ENCODE assay signal across 15 cellular contexts in the genomic region with DNA sequence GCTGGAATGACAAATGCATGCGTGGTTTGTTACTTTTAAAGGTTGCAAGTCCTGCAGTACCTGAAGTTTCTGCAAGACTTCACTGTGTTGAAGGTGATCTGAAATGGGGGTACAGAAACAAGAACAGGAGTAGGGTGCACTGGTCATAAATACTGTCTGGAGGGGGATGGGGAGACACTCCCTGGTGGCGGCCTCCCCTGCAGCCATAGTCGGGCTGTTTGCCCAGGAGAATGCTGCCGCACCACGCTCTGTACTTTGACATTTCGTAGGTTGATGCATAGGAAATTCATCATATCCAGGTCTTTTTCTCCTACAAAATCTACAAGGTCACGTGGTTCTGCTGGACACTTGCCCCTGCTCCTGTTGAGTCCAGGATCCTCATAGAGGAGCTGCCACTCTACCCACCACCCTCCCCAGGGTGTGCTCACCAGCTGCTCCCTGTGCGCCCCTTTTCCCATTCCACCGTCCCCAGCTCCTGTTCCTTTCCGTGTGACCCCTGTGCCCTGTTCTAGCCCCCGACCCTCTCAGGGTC.
DNase-seq lines count a peak whose midpoint lies in the region; ATAC-seq and TF ChIP-seq lines count a peak whose summit lies in the region.
"Had no signal": no experiment of that assay in that cellular context is flagged by ENCODE, and none has a peak within 500 bp of the region (broad histone marks: within the 10 kb centered on the region; RNA-seq: fewer than 3 reads in every experiment).

No MANE protein-coding gene starts in this region.

- H3K36me3 ChIP-seq in BLaER1 (peaks cover 64% of the 10 kb centered on the region), gastrocnemius medialis (peaks cover 0 to 9% of the 10 kb centered on the region in 2 donors), Caco-2 (ENCODE audit: control insufficient read depth, insufficient read depth, low read length) (no peaks in the 10 kb centered on the region), PC-3 (ENCODE audit: low read depth, low read length) (no peaks in the 10 kb centered on the region)

- in situ Hi-C loops in G401 (cut with HindIII; ENCODE audit: low sequenced_read_pairs) (no loop called here), gastrocnemius medialis (cut with MboI; ENCODE audit: low sequenced_read_pairs in 4 of 4) (no loop called here)

- no peaks in the 10 kb centered on the region for H3K79me2 ChIP-seq in PC-3 (ENCODE audit: low read length)

- peaks cover 69% of the 10 kb centered on the region for H3K4me1 ChIP-seq in BLaER1
- peaks cover 46 to 64% of the 10 kb centered on the region in 2 donors for H3K4me1 ChIP-seq in gastrocnemius medialis
- H3K4me1 ChIP-seq in Caco-2, result no peaks in the 10 kb centered on the region
- H3K4me1 ChIP-seq in PC-3 (ENCODE audit: insufficient read depth, low read length), result no peaks in the 10 kb centered on the region

- DNase-seq in G401 (ENCODE audit: low spot score), result peak; percentile 59
- no peak for DNase-seq in dorsolateral prefrontal cortex
- no peak for DNase-seq in gastrocnemius medialis
- DNase-seq in stimulated activated CD4-positive, alpha-beta T cell treated with anti-CD3 and anti-CD28 coated beads, Interleukin-4, amount 100 ng/mL, for 4 hours, result no peak
- no peak for DNase-seq in Caco-2
- no peak for DNase-seq in PC-3
- DNase-seq: ACHN; CD4-positive, alpha-beta memory T cell; DMS 273 treated with DMSO at 0.1 percent for 48 hours; HFFc6; KG1; NCI-H1048; NCI-H2107; NCI-H446 had no signal

- H3K4me3 ChIP-seq in BLaER1, result no peak overlapping the region
- no peak overlapping the region for H3K4me3 ChIP-seq in dorsolateral prefrontal cortex
- no peak overlapping the region for H3K4me3 ChIP-seq in gastrocnemius medialis
- H3K4me3 ChIP-seq in Caco-2 (ENCODE audit: low read depth, low read length), result no peak overlapping the region
- no peak overlapping the region for H3K4me3 ChIP-seq in PC-3 (ENCODE audit: low read length)

- H3K9me3 Mint-ChIP-seq in Caco-2 (ENCODE audit: unreplicated experiment), result no peaks in the 10 kb centered on the region

- no peaks in the 10 kb centered on the region for H3K9me3 ChIP-seq in BLaER1
- no peaks in the 10 kb centered on the region for H3K9me3 ChIP-seq in gastrocnemius medialis
- no peaks in the 10 kb centered on the region for H3K9me3 ChIP-seq in Caco-2
- no peaks in the 10 kb centered on the region for H3K9me3 ChIP-seq in PC-3 (ENCODE audit: low read length)

- POLR2A ChIA-PET in Caco-2 (lab: Charles Lee), result no interaction called here
- POLR2A ChIA-PET in PC-3 (lab: Charles Lee; ENCODE audit: unreplicated experiment), result no interaction called here

- H3K27me3 Mint-ChIP-seq in Caco-2 (ENCODE audit: insufficient read depth, unreplicated experiment), result no peaks in the 10 kb centered on the region
- H3K27me3 Mint-ChIP-seq: CD4-positive, alpha-beta memory T cell had no signal

- no peak overlapping the region for H3K27ac Mint-ChIP-seq in Caco-2 (ENCODE audit: unreplicated experiment)
- H3K27ac Mint-ChIP-seq: HFFc6 had no signal

- H3K27ac ChIP-seq in BLaER1, result peak overlapping the region; percentile 36; the same call in 1 of the 2 replicates
- peak overlapping the region in 57 of 59 donors; percentile 9 to 98 (median 80) for H3K27ac ChIP-seq in dorsolateral prefrontal cortex
- peak overlapping the region in 3 of 4 donors; percentile 37 to 47 (median 44) for H3K27ac ChIP-seq in gastrocnemius medialis
- no peak overlapping the region for H3K27ac ChIP-seq in PC-3 (ENCODE audit: low read length)

- H3F3A ChIP-seq in PC-3 (ENCODE audit: low read length, unreplicated experiment), result no peaks in the 10 kb centered on the region

- H3K4me1 Mint-ChIP-seq in Caco-2 (ENCODE audit: low read depth, unreplicated experiment), result no peaks in the 10 kb centered on the region

- H3K4me2 ChIP-seq in BLaER1, result peak overlapping the region; percentile 55; the same call in 1 of the 2 replicates
- H3K4me2 ChIP-seq in PC-3 (ENCODE audit: low read length), result no peak overlapping the region

- H4K20me1 ChIP-seq in BLaER1 (no peaks in the 10 kb centered on the region), PC-3 (ENCODE audit: low read length) (no peaks in the 10 kb centered on the region)

- no peak overlapping the region for H2AFZ ChIP-seq in PC-3 (ENCODE audit: low read length)

- H3K9ac ChIP-seq in BLaER1 (no peak overlapping the region), PC-3 (ENCODE audit: low read length) (no peak overlapping the region)

- TF ChIP-seq POLR2A in gastrocnemius medialis (IDR thresholded peaks at IDR 0.05), result no peak

- no peak overlapping the region for H3K4me3 Mint-ChIP-seq in Caco-2 (ENCODE audit: unreplicated experiment)
- H3K4me3 Mint-ChIP-seq: CD4-positive, alpha-beta memory T cell; HFFc6 had no signal

- TF ChIP-seq CTCF in dorsolateral prefrontal cortex (IDR thresholded peaks at IDR 0.05 in 54 of 56, conservative IDR thresholded peaks at IDR 0.05 in 2 of 56; ENCODE audit: low read depth in 1 of 56, partially characterized antibody in 56 of 56) (no peak), gastrocnemius medialis (IDR thresholded peaks at IDR 0.05 in 4 of 5, conservative IDR thresholded peaks at IDR 0.05 in 1 of 5) (no peak), Caco-2 (IDR thresholded peaks at IDR 0.05; ENCODE audit: insufficient read depth in 1 of 2, low read depth in 1 of 2, low read length in 1 of 2, severe bottlenecking in 1 of 2, unreplicated experiment in 1 of 2) (no peak), PC-3 (conservative IDR thresholded peaks at IDR 0.05; ENCODE audit: low read depth, low read length) (no peak)

- H3K9me2 ChIP-seq in PC-3 (replicated peaks; ENCODE audit: low read length), result no peaks in the 10 kb centered on the region

- no peak for ATAC-seq in gastrocnemius medialis
- ATAC-seq in PC-3, result no peak

- H3K36me3 Mint-ChIP-seq in Caco-2 (ENCODE audit: insufficient read depth, unreplicated experiment), result no peaks in the 10 kb centered on the region

- CTCF ChIA-PET in Caco-2 (lab: Charles Lee), result no interaction called here
- CTCF ChIA-PET in PC-3 (lab: Charles Lee), result no interaction called here

- no TSS peak for BruUV-seq in Caco-2 (replicated peaks; lab: Mats Ljungman, UMichigan)
- no TSS peak for BruUV-seq in PC-3 (replicated peaks; lab: Mats Ljungman, UMichigan)

- intact Hi-C loops in dorsolateral prefrontal cortex (cut with DNase I) (no loop called here), gastrocnemius medialis (cut with DNase I; ENCODE audit: low total_unique reads) (no loop called here), Caco-2 (cut with micrococcal nuclease; ENCODE audit: unreplicated experiment) (no loop called here), PC-3 (cut with micrococcal nuclease) (no loop called here)

- H3K27me3 ChIP-seq in BLaER1 (no peaks in the 10 kb centered on the region), dorsolateral prefrontal cortex (no peaks in the 10 kb centered on the region), gastrocnemius medialis (no peaks in the 10 kb centered on the region), Caco-2 (replicated peaks; ENCODE audit: control insufficient read depth, insufficient read depth, low read length) (no peaks in the 10 kb centered on the region), PC-3 (ENCODE audit: low read length) (no peaks in the 10 kb centered on the region)
